Comparison of ENCODE assay signal across 20 cellular contexts in the genomic region with DNA sequence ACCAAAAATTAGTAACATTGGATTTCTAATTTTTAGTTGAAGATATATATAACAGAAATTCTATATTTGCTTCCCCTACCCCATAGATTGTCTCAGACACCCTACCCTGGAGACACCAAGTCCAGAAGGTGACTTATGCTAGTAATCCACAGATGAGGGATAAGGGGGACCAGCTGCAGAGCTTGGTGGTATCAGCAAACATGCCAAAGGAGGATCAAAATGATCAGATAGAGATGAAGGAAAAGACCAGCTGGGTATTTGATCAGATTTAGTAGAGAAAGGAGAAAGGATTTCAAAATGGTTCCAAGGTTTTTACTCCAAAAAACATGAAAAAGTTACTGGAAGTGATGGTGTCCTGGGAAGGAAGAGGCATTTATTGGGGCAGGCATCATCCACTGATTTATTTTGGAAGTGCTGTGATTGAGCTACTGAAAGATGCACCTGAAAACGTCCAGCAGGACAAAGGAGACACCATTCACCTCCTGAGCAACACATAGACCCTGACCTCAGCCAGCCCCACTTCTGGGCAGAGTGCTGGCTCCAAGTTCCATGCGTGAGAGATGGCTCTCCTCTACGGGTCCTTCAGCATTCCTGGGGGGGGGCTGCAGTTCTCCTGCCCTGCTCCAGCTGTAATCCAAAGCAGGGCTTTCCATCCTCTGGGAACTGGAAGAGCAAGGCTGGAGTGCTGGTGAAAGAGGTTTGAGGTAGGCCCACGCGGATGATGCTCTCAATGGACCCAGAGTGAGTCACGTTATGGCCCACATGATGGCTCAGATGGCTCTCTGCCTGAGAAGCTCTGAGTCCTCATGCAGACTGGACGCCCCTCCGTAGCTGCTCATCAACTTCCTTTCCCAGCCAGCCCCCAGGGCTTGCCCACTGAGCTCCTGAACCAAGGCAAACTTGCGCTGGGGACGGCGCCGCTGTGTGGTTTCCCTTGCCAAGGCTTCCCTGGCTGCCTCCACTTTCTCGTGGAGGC. TPM values are rescaled to one million over a fixed set of nuclear protein-coding genes. Genes with fewer than 3 reads are reported as not detected.
DNase-seq lines count a peak whose midpoint lies in the region; ATAC-seq and TF ChIP-seq lines count a peak whose summit lies in the region.
"Had no signal": no experiment of that assay in that cellular context is flagged by ENCODE, and none has a peak within 500 bp of the region (broad histone marks: within the 10 kb centered on the region; RNA-seq: fewer than 3 reads in every experiment).

No MANE protein-coding gene starts in this region.

- H2BK15ac ChIP-seq in H9 (ENCODE audit: low read depth, low read length) = no peak overlapping the region

- H3K4ac ChIP-seq in H9 (ENCODE audit: low read depth, low read length) = no peak overlapping the region

- no peaks in the 10 kb centered on the region for H3K79me1 ChIP-seq in H9 (ENCODE audit: insufficient read depth, low read depth, low read length, poor library complexity, severe bottlenecking)

- TF ChIP-seq CTCF in H9 (conservative IDR thresholded peaks at IDR 0.05) (no peak), omental fat pad (IDR thresholded peaks at IDR 0.05) (no peak)

- POLR2A ChIA-PET in naive thymus-derived CD4-positive, alpha-beta T cell (lab: Charles Lee) = no interaction called here

- no peak overlapping the region for H2AK5ac ChIP-seq in H9 (ENCODE audit: insufficient read length, low read length)

- H3K27ac ChIP-seq in BLaER1 (no peak overlapping the region), H9 (ENCODE audit: insufficient read length, low read depth, low read length) (no peak overlapping the region)
- H3K27ac ChIP-seq in naive thymus-derived CD4-positive, alpha-beta T cell (ENCODE audit: low read depth, low read length) = no peak overlapping the region
- H3K27ac ChIP-seq: RWPE1 had no signal

- peaks cover 75% of the 10 kb centered on the region for H3K4me1 ChIP-seq in BLaER1
- H3K4me1 ChIP-seq in H9 (ENCODE audit: insufficient read depth, low read length) = peaks cover 4% of the 10 kb centered on the region; the same call in 1 of the 2 replicates
- H3K4me1 ChIP-seq in naive thymus-derived CD4-positive, alpha-beta T cell (ENCODE audit: control insufficient read depth in 2 of 2, insufficient read depth in 2 of 2, low read length in 2 of 2) = peaks cover 0 to 7% of the 10 kb centered on the region in 2 donors

- no peak overlapping the region for H2AFZ ChIP-seq in H9 (ENCODE audit: low read length)

- no peak overlapping the region for H2BK5ac ChIP-seq in H9 (ENCODE audit: insufficient read length, low read length)

- no peak overlapping the region for H2BK20ac ChIP-seq in H9 (ENCODE audit: low read depth, low read length, poor library complexity, severe bottlenecking)

- no peak overlapping the region for H3K14ac ChIP-seq in H9 (ENCODE audit: insufficient read depth, low read length)

- H3K9me3 ChIP-seq in BLaER1 (no peaks in the 10 kb centered on the region), H9 (ENCODE audit: control insufficient read depth, low read depth, low read length) (no peaks in the 10 kb centered on the region)
- H3K9me3 ChIP-seq in naive thymus-derived CD4-positive, alpha-beta T cell (ENCODE audit: control insufficient read depth in 2 of 3, low read length in 3 of 3) = no peaks in the 10 kb centered on the region

- no peak overlapping the region for H2BK120ac ChIP-seq in H9 (ENCODE audit: low read depth, low read length, poor library complexity, severe bottlenecking)

- no peak overlapping the region for H3K27ac Mint-ChIP-seq in H9
- H3K27ac Mint-ChIP-seq in naive thymus-derived CD4-positive, alpha-beta T cell = peak overlapping the region in 3 of 9 donors; percentile 23 to 54 (median 33)

- no peaks in the 10 kb centered on the region for H3K79me2 ChIP-seq in H9 (ENCODE audit: insufficient read depth, low read length)

- no peak overlapping the region for H4K91ac ChIP-seq in H9 (ENCODE audit: insufficient read length, low read depth, low read length)

- no peak overlapping the region for H3K4me3 ChIP-seq in BLaER1
- H3K4me3 ChIP-seq in naive thymus-derived CD4-positive, alpha-beta T cell (ENCODE audit: low read length) = no peak overlapping the region

- no peak overlapping the region for H2BK12ac ChIP-seq in H9 (ENCODE audit: insufficient read length, low read depth, low read length)

- H3K4me1 Mint-ChIP-seq in H9 = peaks cover 14 to 20% of the 10 kb centered on the region in 2 experiments
- peaks cover 4 to 26% (median 17%) of the 10 kb centered on the region in 7 donors for H3K4me1 Mint-ChIP-seq in naive thymus-derived CD4-positive, alpha-beta T cell

- CTCF ChIA-PET in naive thymus-derived CD4-positive, alpha-beta T cell (lab: Charles Lee) = interaction anchor here (0.6 kb wide), 1 partner anchor 108 kb away, joined by 3 read pairs; no protein-coding TSS in a partner anchor

- H3K4me2 ChIP-seq in BLaER1 = peak overlapping the region; percentile 85; the same call in 1 of the 2 replicates
- H3K4me2 ChIP-seq in H9 (ENCODE audit: insufficient read depth, insufficient read length, low read length) = no peak overlapping the region

- peaks cover 0 to 3% of the 10 kb centered on the region in 2 experiments; a peak in 2 of 5 replicates for H3K9me3 Mint-ChIP-seq in H9
- H3K9me3 Mint-ChIP-seq in naive thymus-derived CD4-positive, alpha-beta T cell = no peaks in the 10 kb centered on the region

- H3K23me2 ChIP-seq in H9 (ENCODE audit: insufficient read length, low read depth, low read length, poor library complexity, severe bottlenecking) = peaks cover 3% of the 10 kb centered on the region

- peaks cover 40% of the 10 kb centered on the region for H3K27me3 Mint-ChIP-seq in H9 (ENCODE audit: low read depth)
- H3K27me3 Mint-ChIP-seq in naive thymus-derived CD4-positive, alpha-beta T cell = peaks cover 0 to 63% (median under 1%) of the 10 kb centered on the region in 5 donors

- peaks cover 0 to 4% (median under 1%) of the 10 kb centered on the region in 3 experiments; a peak in 3 of 7 replicates for H3K36me3 Mint-ChIP-seq in H9 (ENCODE audit: insufficient read depth in 1 of 3, low read depth in 3 of 3)
- no peaks in the 10 kb centered on the region for H3K36me3 Mint-ChIP-seq in naive thymus-derived CD4-positive, alpha-beta T cell

- H3T11ph ChIP-seq in H9 (ENCODE audit: low read length) = no peak overlapping the region

- no peak overlapping the region for H4K5ac ChIP-seq in H9 (ENCODE audit: insufficient read length, low read depth, low read length)

- WGBS in H9 (ENCODE audit: extremely low coverage, insufficient read length, low lambda C conversion rate) = no CpG with 5 or more reads among the region's 13 CpGs

- no peak overlapping the region for H3K18ac ChIP-seq in H9 (ENCODE audit: insufficient read length, low read depth, low read length)

- H3K9ac ChIP-seq in BLaER1 = no peak overlapping the region
- no peak overlapping the region for H3K9ac ChIP-seq in H9 (ENCODE audit: extremely low read depth, insufficient read length, low read length)

- H3K27me3 ChIP-seq in BLaER1 (peaks cover 38% of the 10 kb centered on the region), H9 (ENCODE audit: insufficient read depth, low read length) (peaks cover 3% of the 10 kb centered on the region; the same call in 1 of the 2 replicates)
- no peaks in the 10 kb centered on the region for H3K27me3 ChIP-seq in naive thymus-derived CD4-positive, alpha-beta T cell (ENCODE audit: control insufficient read depth in 2 of 2, insufficient read depth in 2 of 2, low read length in 2 of 2)

- peak; percentile 7 for ATAC-seq in omental fat pad (ENCODE audit: low FRiP score)
- ATAC-seq in HG03175 (IDR thresholded peaks at IDR 0.05; ENCODE audit: unreplicated experiment) = no peak
- ATAC-seq in naive thymus-derived CD4-positive, alpha-beta T cell = no peak

- peaks cover 9% of the 10 kb centered on the region for H4K20me1 ChIP-seq in BLaER1
- no peaks in the 10 kb centered on the region for H4K20me1 ChIP-seq in H9 (ENCODE audit: control insufficient read depth, insufficient read depth, insufficient read length)

- DNase-seq in H9 = peak; percentile 18
- peak; percentile 53 for DNase-seq in islet precursor cell
- DNase-seq in omental fat pad (ENCODE audit: low spot score) = no peak
- DNase-seq in HuH-7 (ENCODE audit: low spot score) = no peak
- no peak for DNase-seq in GM03348 (ENCODE audit: low spot score)
- no peak for DNase-seq in naive thymus-derived CD4-positive, alpha-beta T cell
- DNase-seq: C1 segment of cervical spinal cord, DMS 273 treated with DMSO at 0.1 percent for 48 hours, GF-D8, NCI-H1105 treated with DMSO at 0.1 percent for 48 hours, NCI-H1694 treated with DMSO at 0.1 percent for 48 hours, NCI-H2107, NCI-H446, NCI-H69 had no signal

- H3K23ac ChIP-seq in H9 (ENCODE audit: insufficient read length, low read depth, low read length) = no peak overlapping the region

- H3K56ac ChIP-seq in H9 (ENCODE audit: insufficient read length, low read depth, low read length) = no peak overlapping the region

- H3K4me3 Mint-ChIP-seq in H9 = no peak overlapping the region; a peak in 1 of 5 replicates
- peak overlapping the region in 2 of 10 donors; percentile 5 to 45 for H3K4me3 Mint-ChIP-seq in naive thymus-derived CD4-positive, alpha-beta T cell

- no peaks in the 10 kb centered on the region for H3K36me3 ChIP-seq in BLaER1
- H3K36me3 ChIP-seq in naive thymus-derived CD4-positive, alpha-beta T cell (ENCODE audit: control insufficient read depth in 2 of 3, insufficient read depth in 3 of 3, low read length in 3 of 3) = no peaks in the 10 kb centered on the region

- no peak overlapping the region for H4K8ac ChIP-seq in H9 (replicated peaks; ENCODE audit: insufficient read length, low read depth, low read length)

- intact Hi-C loops in naive thymus-derived CD4-positive, alpha-beta T cell (cut with micrococcal nuclease) = no loop called here

RNA-seq across cellular contexts. Expression of a gene that starts 3.7 kb away (rescaled TPM):
- 37.1 and 38.5 TPM in 2 replicates for total RNA-seq in H9 (2021)
- total RNA-seq in omental fat pad = 100 to 1,000 TPM in 3 of 4 donors, 10 to 100 TPM in 1; 90.0 to 257 (median 113) TPM
- total RNA-seq in naive thymus-derived CD4-positive, alpha-beta T cell = 100 to 1,000 TPM in 4 of 5 experiments, 10 to 100 TPM in 1; 96.3 to 257 (median 114) TPM
- polyA plus RNA-seq in naive thymus-derived CD4-positive, alpha-beta T cell = 10 to 100 TPM; 82.2 to 94.0 TPM

RNA-seq across cellular contexts. Expression of a gene that starts 33.2 kb away (rescaled TPM):
- total RNA-seq in H9 (2021) = 25.9 and 31.9 TPM in 2 replicates
- total RNA-seq in omental fat pad = 1 to 10 TPM in 2 of 4 donors, under 1 TPM in 1, not detected in 1; 0.84 to 8.6 (median 3.5) TPM
- total RNA-seq in naive thymus-derived CD4-positive, alpha-beta T cell = not detected
- polyA plus RNA-seq in naive thymus-derived CD4-positive, alpha-beta T cell = not detected
- total RNA-seq: H4 had no signal

RNA-seq across cellular contexts. Expression of a gene that starts 57.3 kb away (rescaled TPM):
- total RNA-seq in H9 (2021) (not detected in 2 replicates), omental fat pad (not detected)
- not detected for total RNA-seq in naive thymus-derived CD4-positive, alpha-beta T cell
- not detected for polyA plus RNA-seq in naive thymus-derived CD4-positive, alpha-beta T cell
- total RNA-seq: H4, HT-29, LHCN-M2 had no signal

Comparison
In these comparisons a context has a peak if more than half of its experiments do, and no peak if none do; other contexts are left out.
1. DNase-seq: peak in H9 (single experiment) and islet precursor cell (single experiment); none in omental fat pad (single experiment), HuH-7 (single experiment), GM03348 (single experiment) and naive thymus-derived CD4-positive, alpha-beta T cell (0 of 9).